In the genomic region with DNA sequence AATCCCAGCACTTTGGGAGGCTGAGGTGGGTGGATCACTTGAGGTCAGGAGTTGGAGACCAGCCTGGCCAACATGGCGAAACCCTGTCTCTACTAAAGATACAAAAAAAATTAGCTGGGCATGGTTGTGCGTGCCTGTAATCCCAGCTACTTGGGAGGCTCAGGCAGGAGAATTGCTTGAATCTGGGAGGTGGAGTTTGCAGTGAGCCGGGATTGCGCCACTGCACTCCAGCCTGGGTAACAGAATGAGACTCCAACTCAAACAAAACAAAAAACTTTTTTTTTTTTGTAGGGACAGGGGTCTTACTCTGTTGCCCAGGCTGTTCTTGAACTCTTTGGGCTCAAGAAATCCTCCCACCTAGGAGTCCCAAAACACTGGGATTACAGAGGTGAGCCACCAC, we compare ENCODE assay signal across 2 cellular contexts.
TF ChIP-seq lines count a peak whose summit lies in the region.

No MANE protein-coding gene starts in this region.

TF ChIP-seq in K562, 482 proteins besides CTCF, POLR2A, EP300 and RAD21:
- TF ChIP-seq CEBPB (tag; IDR thresholded peaks at IDR 0.05): peak; percentile 53

TF ChIP-seq in HepG2, 621 proteins besides CTCF, POLR2A, EP300 and RAD21:
- TF ChIP-seq CEBPG (CRISPR knock-in tag; IDR thresholded peaks at IDR 0.05): peak; percentile 65
- TF ChIP-seq, protein P1, sequence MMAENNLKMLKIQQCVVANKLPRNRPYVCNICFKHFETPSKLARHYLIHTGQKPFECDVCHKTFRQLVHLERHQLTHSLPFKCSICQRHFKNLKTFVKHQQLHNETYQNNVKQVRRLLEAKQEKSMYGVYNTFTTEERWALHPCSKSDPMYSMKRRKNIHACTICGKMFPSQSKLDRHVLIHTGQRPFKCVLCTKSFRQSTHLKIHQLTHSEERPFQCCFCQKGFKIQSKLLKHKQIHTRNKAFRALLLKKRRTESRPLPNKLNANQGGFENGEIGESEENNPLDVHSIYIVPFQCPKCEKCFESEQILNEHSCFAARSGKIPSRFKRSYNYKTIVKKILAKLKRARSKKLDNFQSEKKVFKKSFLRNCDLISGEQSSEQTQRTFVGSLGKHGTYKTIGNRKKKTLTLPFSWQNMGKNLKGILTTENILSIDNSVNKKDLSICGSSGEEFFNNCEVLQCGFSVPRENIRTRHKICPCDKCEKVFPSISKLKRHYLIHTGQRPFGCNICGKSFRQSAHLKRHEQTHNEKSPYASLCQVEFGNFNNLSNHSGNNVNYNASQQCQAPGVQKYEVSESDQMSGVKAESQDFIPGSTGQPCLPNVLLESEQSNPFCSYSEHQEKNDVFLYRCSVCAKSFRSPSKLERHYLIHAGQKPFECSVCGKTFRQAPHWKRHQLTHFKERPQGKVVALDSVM (CRISPR knock-in tag; IDR thresholded peaks at IDR 0.05): peak; percentile 44; the same call in 1 of the 2 replicates
